In the genomic region with DNA sequence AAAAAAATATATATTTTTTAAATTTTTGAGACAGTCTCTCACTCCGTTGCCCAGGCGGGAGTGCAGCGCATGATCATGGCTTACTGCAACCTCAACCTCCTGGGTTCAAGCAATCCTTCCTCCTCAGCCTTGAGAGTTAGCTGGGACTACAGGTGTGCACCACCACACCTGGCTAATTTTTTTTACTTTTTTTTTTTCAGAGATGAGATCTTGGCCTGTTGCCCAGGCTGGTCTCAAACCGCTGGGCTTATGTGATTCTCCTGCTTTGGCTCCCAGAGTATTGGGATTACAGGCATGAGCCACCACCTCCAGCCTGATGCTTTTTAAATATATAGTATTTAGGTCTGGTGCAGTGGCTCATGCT, we compare ENCODE assay signal across 24 cellular contexts.
"Had no signal": no experiment of that assay in that cellular context is flagged by ENCODE, and none has a peak within 500 bp of the region (broad histone marks: within the 10 kb centered on the region; RNA-seq: fewer than 3 reads in every experiment).

No MANE protein-coding gene starts in this region.

- DNase-seq: activated B cell treated with CpG ODN at 0.5 μM for 24 hours; activated CD4-positive, alpha-beta T cell treated with anti-CD3 and anti-CD28 coated beads for 36 hours; activated CD4-positive, alpha-beta T cell treated with anti-CD3 and anti-CD28 coated beads, Interleukin-2, amount 50 U/mL, for 4 hours; activated CD8-positive, alpha-beta memory T cell treated with anti-CD3 and anti-CD28 coated beads for 24 hours; activated CD8-positive, alpha-beta memory T cell treated with anti-CD3 and anti-CD28 coated beads, Interleukin-2, amount 50 U/mL, for 48 hours; activated naive CD4-positive, alpha-beta T cell; activated T-cell treated with anti-CD3 and anti-CD28 coated beads, Interleukin-2, amount 50 U/mL, for 4 hours; adrenal gland; central memory CD4-positive, alpha-beta T cell; effector memory CD4-positive, alpha-beta T cell; foreskin melanocyte; immature natural killer cell; left lung; midbrain; natural killer cell; small intestine; stimulated activated CD4-positive, alpha-beta T cell treated with anti-CD3 and anti-CD28 coated beads, Interleukin-2, amount 100 ng/mL, for 24 hours; stimulated activated naive CD8-positive, alpha-beta T cell treated with anti-CD3 and anti-CD28 coated beads, Interleukin-15, amount 100 ng/mL, for 72 hours; tibial artery had no signal

- H3K27me3 ChIP-seq: adrenal gland, left lung, tibial artery had no signal

- H3K27me3 Mint-ChIP-seq: activated B cell treated with CpG ODN at 0.5 μM for 24 hours; activated CD4-positive, alpha-beta T cell treated with anti-CD3 and anti-CD28 coated beads for 36 hours; activated naive CD8-positive, alpha-beta T cell; stimulated activated naive CD8-positive, alpha-beta T cell treated with anti-CD3 and anti-CD28 coated beads, Interleukin-15, amount 100 ng/mL, for 72 hours had no signal

- H3K9me3 ChIP-seq: adrenal gland, left lung, tibial artery had no signal

- H3K27ac ChIP-seq: adrenal gland, left lung, tibial artery had no signal

- H3K4me1 ChIP-seq: left lung had no signal

- H3K27ac Mint-ChIP-seq: activated B cell treated with CpG ODN at 0.5 μM for 24 hours; activated CD4-positive, alpha-beta T cell treated with anti-CD3 and anti-CD28 coated beads for 36 hours; activated naive CD8-positive, alpha-beta T cell; activated T-helper 2 cell treated with anti-CD3 and anti-CD28 coated beads, Interferon-gamma antibody, Interleukin-2, Interleukin-4, amounts not matched to agents 10 μg/mL and 5 μg/mL and 100 μg/mL, durations not matched to agents 14 hours and 24 hours and 36 hours; immature natural killer cell; natural killer cell; stimulated activated effector memory CD8-positive, alpha-beta T cell treated with anti-CD3 and anti-CD28 coated beads, Interleukin-12 subunit alpha, Interleukin-12 subunit beta, amount 100 ng/mL, for 72 hours; stimulated activated naive CD8-positive, alpha-beta T cell treated with anti-CD3 and anti-CD28 coated beads, Interleukin-15, amount 100 ng/mL, for 72 hours had no signal

- H3K9me3 Mint-ChIP-seq: activated B cell treated with CpG ODN at 0.5 μM for 24 hours; activated T-cell treated with anti-CD3 and anti-CD28 coated beads, Interleukin-2, amount 50 U/mL, for 4 hours; activated T-helper 2 cell treated with anti-CD3 and anti-CD28 coated beads, Interferon-gamma antibody, Interleukin-2, Interleukin-4, amounts not matched to agents 10 μg/mL and 5 μg/mL and 100 μg/mL, durations not matched to agents 14 hours and 24 hours and 36 hours; immature natural killer cell; natural killer cell; stimulated activated effector memory CD8-positive, alpha-beta T cell treated with anti-CD3 and anti-CD28 coated beads, Interleukin-12 subunit alpha, Interleukin-12 subunit beta, amount 100 ng/mL, for 72 hours; stimulated activated naive CD8-positive, alpha-beta T cell treated with anti-CD3 and anti-CD28 coated beads, Interleukin-15, amount 100 ng/mL, for 72 hours had no signal

- H3K4me3 ChIP-seq: adrenal gland, left lung, lung, tibial artery had no signal

- ATAC-seq: activated CD4-positive, alpha-beta T cell treated with anti-CD3 and anti-CD28 coated beads for 36 hours; activated T-cell treated with anti-CD3 and anti-CD28 coated beads, Interleukin-2, amount 50 U/mL, for 4 hours; left lung; natural killer cell; sciatic nerve; stimulated activated effector memory CD8-positive, alpha-beta T cell treated with anti-CD3 and anti-CD28 coated beads, Interleukin-12 subunit alpha, Interleukin-12 subunit beta, amount 100 ng/mL, for 72 hours; stimulated activated naive CD8-positive, alpha-beta T cell treated with anti-CD3 and anti-CD28 coated beads, Interleukin-15, amount 100 ng/mL, for 72 hours had no signal

- H3K4me3 Mint-ChIP-seq: activated B cell treated with CpG ODN at 0.5 μM for 24 hours; activated CD4-positive, alpha-beta T cell treated with anti-CD3 and anti-CD28 coated beads for 36 hours; activated naive CD8-positive, alpha-beta T cell; activated T-cell treated with anti-CD3 and anti-CD28 coated beads, Interleukin-2, amount 50 U/mL, for 4 hours; immature natural killer cell; natural killer cell; stimulated activated effector memory CD8-positive, alpha-beta T cell treated with anti-CD3 and anti-CD28 coated beads, Interleukin-12 subunit alpha, Interleukin-12 subunit beta, amount 100 ng/mL, for 72 hours; stimulated activated naive CD8-positive, alpha-beta T cell treated with anti-CD3 and anti-CD28 coated beads, Interleukin-15, amount 100 ng/mL, for 72 hours had no signal
